Comparison of ENCODE assay signal across 8 cellular contexts in genomic region chr5:1380011-1380817, GRCh38. TPM values are rescaled to one million over a fixed set of nuclear protein-coding genes. Genes with fewer than 3 reads are reported as not detected.
A peak's percentile ranks its signal among the peaks of the same experiment; 100 is the strongest.
DNase-seq lines count a peak whose midpoint lies in the region; ATAC-seq and TF ChIP-seq lines count a peak whose summit lies in the region.

No MANE protein-coding gene starts in this region.

- TF ChIP-seq CTCF in AG09319 (IDR thresholded peaks at IDR 0.05; ENCODE audit: low read depth, low read length), result peak; percentile 23
- TF ChIP-seq CTCF in natural killer cell (IDR thresholded peaks at IDR 0.05), result peak; percentile 94

- ATAC-seq in GM19395 (IDR thresholded peaks at IDR 0.05; ENCODE audit: unreplicated experiment) (peak; percentile 81), natural killer cell (peak; percentile 87 to 92 (median 88))
- peak; percentile 96 for ATAC-seq in effector memory CD8-positive, alpha-beta T cell (replicated peaks)

- H3K4me1 Mint-ChIP-seq in effector memory CD8-positive, alpha-beta T cell (ENCODE audit: low read depth in 2 of 2), result peaks cover 8 to 18% of the 10 kb centered on the region in 2 donors
- H3K4me1 Mint-ChIP-seq in natural killer cell, result peaks cover 21 to 28% of the 10 kb centered on the region in 2 donors

- H3K36me3 Mint-ChIP-seq in effector memory CD8-positive, alpha-beta T cell (ENCODE audit: insufficient read depth), result peaks cover 4% of the 10 kb centered on the region
- H3K36me3 Mint-ChIP-seq in natural killer cell, result no peaks in the 10 kb centered on the region

- DNase-seq in AG09319 (ENCODE audit: extremely low read depth, low read depth) (no peak), HT1080 (ENCODE audit: low read depth) (peak; percentile 42), natural killer cell (peak; percentile 65), superior temporal gyrus (ENCODE audit: extremely low spot score) (peak; percentile 35), NCI-H446 treated with DMSO at 0.1 percent for 48 hours (lab: John Stamatoyannopoulos, UW) (no peak)
- peak; percentile 18 to 22 for DNase-seq in activated CD4-positive, alpha-beta T cell treated with anti-CD3 and anti-CD28 coated beads, Interleukin-2, amount 50 U/mL, for 24 hours (ENCODE audit: low read depth in 1 of 2, low spot score in 1 of 2)
- DNase-seq in effector memory CD8-positive, alpha-beta T cell, result peak; percentile 58 to 66 (median 61)

- H3K4me3 Mint-ChIP-seq in effector memory CD8-positive, alpha-beta T cell, result peak overlapping the region; percentile 52 to 77
- peak overlapping the region; percentile 80 for H3K4me3 Mint-ChIP-seq in natural killer cell

- intact Hi-C loops in natural killer cell (cut with micrococcal nuclease), result loop anchor here (1.0 kb wide), 1 partner anchor 265 kb away; no protein-coding TSS in a partner anchor

- H3K9me3 Mint-ChIP-seq in effector memory CD8-positive, alpha-beta T cell, result no peaks in the 10 kb centered on the region
- H3K9me3 Mint-ChIP-seq in natural killer cell, result no peaks in the 10 kb centered on the region

- peak overlapping the region in 1 of 2 donors; percentile 31 for H3K27ac Mint-ChIP-seq in effector memory CD8-positive, alpha-beta T cell
- H3K27ac Mint-ChIP-seq in natural killer cell, result peak overlapping the region in 1 of 2 donors; percentile 64

- H3K27me3 Mint-ChIP-seq in effector memory CD8-positive, alpha-beta T cell, result no peaks in the 10 kb centered on the region
- no peaks in the 10 kb centered on the region for H3K27me3 Mint-ChIP-seq in natural killer cell (ENCODE audit: low read depth in 2 of 2)

RNA-seq across cellular contexts. Expression of gene CLPTM1L, which starts 35.3 kb away (rescaled TPM):
- 532 and 557 TPM in 2 replicates for total RNA-seq in HT1080 (2014; rRNA removed; shearing (Covaris generic))
- polyA plus RNA-seq in HT1080 (2015; cell fraction: cytosol; rRNA removed), result 231 and 247 TPM in 2 replicates
- polyA plus RNA-seq in HT1080 (2015; cell fraction: nucleus; rRNA removed), result 139 and 146 TPM in 2 replicates
- total RNA-seq in natural killer cell, result 100 to 1,000 TPM in 1 of 3 donors, 10 to 100 TPM in 2; 67.1 to 105 (median 97.5) TPM

Comparison
In these comparisons a context has a peak if more than half of its experiments do, and no peak if none do; other contexts are left out.
1. DNase-seq: peak in HT1080 (single experiment), activated CD4-positive, alpha-beta T cell treated with anti-CD3 and anti-CD28 coated beads, Interleukin-2, amount 50 U/mL, for 24 hours (2 of 2), effector memory CD8-positive, alpha-beta T cell (3 of 3), natural killer cell (single experiment) and superior temporal gyrus (single experiment); none in AG09319 (single experiment) and NCI-H446 treated with DMSO at 0.1 percent for 48 hours (single experiment).
2. Peak in every context shown above with its lines, with median percentiles within 50 percentile points of each other: ATAC-seq.